In the genomic region with DNA sequence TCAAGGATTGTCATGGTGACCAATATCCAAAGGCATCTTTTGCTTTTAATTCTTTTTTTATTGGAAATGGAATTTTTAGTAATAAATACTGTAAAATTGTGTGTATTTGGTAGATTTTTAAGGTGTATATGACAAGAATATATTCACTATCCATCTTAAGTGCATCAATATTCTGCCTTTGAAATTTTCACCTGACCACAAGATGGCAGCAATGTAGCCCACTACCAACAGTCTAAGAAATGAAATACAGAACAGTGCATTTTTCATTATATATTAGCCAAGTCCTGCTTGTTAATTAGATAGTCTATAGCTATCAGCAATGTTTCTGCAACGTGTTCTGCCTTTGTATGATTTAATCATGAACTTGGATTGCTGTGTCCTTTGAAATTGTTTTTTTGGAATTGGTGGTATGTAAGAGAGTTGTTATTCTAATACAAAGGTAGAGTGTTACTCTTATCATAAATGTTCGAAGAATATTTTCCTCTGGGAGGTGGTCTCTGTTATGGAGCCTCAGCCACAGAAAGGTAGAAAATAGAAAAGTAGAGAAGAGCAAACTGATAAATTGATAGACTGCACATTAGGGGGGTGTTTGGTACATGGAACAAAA, we compare ENCODE assay signal across 8 cellular contexts. TPM values are rescaled to one million over a fixed set of nuclear protein-coding genes. Genes with fewer than 3 reads are reported as not detected.
A peak's percentile ranks its signal among the peaks of the same experiment; 100 is the strongest.
DNase-seq lines count a peak whose midpoint lies in the region; ATAC-seq, FAIRE-seq and TF ChIP-seq lines count a peak whose summit lies in the region.

No MANE protein-coding gene starts in this region.

- peak; percentile 8 for DNase-seq in NCI-H2227 (lab: John Stamatoyannopoulos, UW; ENCODE audit: unreplicated experiment)
- DNase-seq in NCI-H2227 treated with DMSO at 0.1 percent for 48 hours (lab: John Stamatoyannopoulos, UW): no peak
- DNase-seq in endothelial cell of umbilical vein (ENCODE audit: low read depth, low spot score): peak; percentile 66
- no peak for DNase-seq in osteoblast (ENCODE audit: insufficient read length, low spot score, missing footprints)
- DNase-seq in NCI-H345 (lab: John Stamatoyannopoulos, UW): no peak
- DNase-seq in posterior vena cava (ENCODE audit: low spot score): no peak

- peak; percentile 79 for FAIRE-seq in endothelial cell of umbilical vein (lab: Jason Lieb, UNC)

- peak; percentile 74 for ATAC-seq in GM21619 (IDR thresholded peaks at IDR 0.05; ENCODE audit: unreplicated experiment)

- H3K4me1 ChIP-seq in OCI-LY3 (ENCODE audit: low read length) (no peaks in the 10 kb centered on the region), endothelial cell of umbilical vein (ENCODE audit: control insufficient read depth, extremely low read depth, insufficient read depth, low read length) (peaks cover 20% of the 10 kb centered on the region), osteoblast (ENCODE audit: insufficient read depth, low read length) (peaks cover 4% of the 10 kb centered on the region)

- intact Hi-C loops in endothelial cell of umbilical vein (cut with micrococcal nuclease): loop anchor here (1.0 to 10.0 kb wide), 7 partner anchors 87 to 820 kb away; no protein-coding TSS in a partner anchor
- intact Hi-C loops in posterior vena cava (cut with DNase I): no loop called here

- H3K4me2 ChIP-seq in OCI-LY3 (ENCODE audit: low read length) (no peak overlapping the region), endothelial cell of umbilical vein (ENCODE audit: insufficient read depth, low read length) (no peak overlapping the region), osteoblast (ENCODE audit: insufficient read depth, low read length) (no peak overlapping the region)

- no peaks in the 10 kb centered on the region for H3K79me2 ChIP-seq in OCI-LY3 (ENCODE audit: low read length)
- no peaks in the 10 kb centered on the region for H3K79me2 ChIP-seq in endothelial cell of umbilical vein (ENCODE audit: control insufficient read depth, insufficient read depth, low read length)
- no peaks in the 10 kb centered on the region for H3K79me2 ChIP-seq in osteoblast (ENCODE audit: insufficient read depth, low read length)

- CTCF ChIA-PET in endothelial cell of umbilical vein (lab: Charles Lee): interaction anchor here (0.6 to 4.9 kb wide), 11 partner anchors 9 to 307 kb away, joined by 3 to 46 read pairs (median 4); no protein-coding TSS in a partner anchor

- no peaks in the 10 kb centered on the region for H3K36me3 ChIP-seq in OCI-LY3 (replicated peaks; ENCODE audit: low read depth, low read length)
- no peaks in the 10 kb centered on the region for H3K36me3 ChIP-seq in endothelial cell of umbilical vein (ENCODE audit: control insufficient read depth in 2 of 2, extremely low read depth in 1 of 2, insufficient read depth in 2 of 2, low read length in 2 of 2)
- H3K36me3 ChIP-seq in osteoblast (ENCODE audit: insufficient read depth, low read length): no peaks in the 10 kb centered on the region

- BruUV-seq in endothelial cell of umbilical vein (replicated peaks; lab: Mats Ljungman, UMichigan): no TSS peak

- no peaks in the 10 kb centered on the region for H3K9me1 ChIP-seq in endothelial cell of umbilical vein (replicated peaks; ENCODE audit: control insufficient read depth, extremely low read depth, insufficient read depth, low read length)

- peak; percentile 73 for TF ChIP-seq CTCF in OCI-LY3 (IDR thresholded peaks at IDR 0.05; ENCODE audit: low read depth, low read length)
- TF ChIP-seq CTCF in endothelial cell of umbilical vein (IDR thresholded peaks at IDR 0.05; ENCODE audit: extremely low read depth in 1 of 2, insufficient read depth in 1 of 2, low read depth in 1 of 2, low read length in 2 of 2): peak; percentile 44 to 45
- peak; percentile 65 for TF ChIP-seq CTCF in osteoblast (IDR thresholded peaks at IDR 0.05; ENCODE audit: extremely low read depth, low read depth, low read length)

- H3K9me3 ChIP-seq in OCI-LY3 (ENCODE audit: insufficient read depth, low read length): no peaks in the 10 kb centered on the region
- H3K9me3 ChIP-seq in endothelial cell of umbilical vein (replicated peaks; ENCODE audit: control insufficient read depth, insufficient read depth, low read length): no peaks in the 10 kb centered on the region
- H3K9me3 ChIP-seq in osteoblast (ENCODE audit: low read depth, low read length): no peaks in the 10 kb centered on the region

- dilution Hi-C loops in endothelial cell of umbilical vein (cut with MboI; ENCODE audit: extremely low pct_ligation_motif_present, low sequenced_read_pairs): no loop called here

- H3K27me3 ChIP-seq in OCI-LY3 (ENCODE audit: low read depth, low read length) (no peaks in the 10 kb centered on the region), endothelial cell of umbilical vein (ENCODE audit: control insufficient read depth in 2 of 2, insufficient read depth in 2 of 2, low read length in 2 of 2) (no peaks in the 10 kb centered on the region), osteoblast (ENCODE audit: insufficient read depth, low read length) (no peaks in the 10 kb centered on the region)

- TF ChIP-seq POLR2A in endothelial cell of umbilical vein (IDR thresholded peaks at IDR 0.05; ENCODE audit: low read depth, low read length): no peak

- H4K20me1 ChIP-seq in OCI-LY3 (ENCODE audit: insufficient read depth, low read length): no peaks in the 10 kb centered on the region
- no peaks in the 10 kb centered on the region for H4K20me1 ChIP-seq in endothelial cell of umbilical vein (replicated peaks; ENCODE audit: control insufficient read depth, extremely low read depth, insufficient read depth, low read length)
- H4K20me1 ChIP-seq in osteoblast (ENCODE audit: insufficient read depth, low read length): no peaks in the 10 kb centered on the region

- H3K4me3 ChIP-seq in OCI-LY3 (ENCODE audit: low read length) (no peak overlapping the region), endothelial cell of umbilical vein (replicated peaks in 1 of 3; ENCODE audit: insufficient read depth in 1 of 3, low read depth in 1 of 3, low read length in 3 of 3) (no peak overlapping the region), osteoblast (ENCODE audit: insufficient read depth, low read length) (no peak overlapping the region)

- H2AFZ ChIP-seq in OCI-LY3 (ENCODE audit: low read depth, low read length): no peak overlapping the region
- H2AFZ ChIP-seq in endothelial cell of umbilical vein (ENCODE audit: low read depth, low read length): no peak overlapping the region
- no peak overlapping the region for H2AFZ ChIP-seq in osteoblast (ENCODE audit: low read length)

- H3K27ac ChIP-seq in OCI-LY3 (ENCODE audit: low read length): no peak overlapping the region
- no peak overlapping the region for H3K27ac ChIP-seq in endothelial cell of umbilical vein (ENCODE audit: insufficient read depth, low read depth, low read length)
- H3K27ac ChIP-seq in osteoblast (ENCODE audit: low read depth, low read length): no peak overlapping the region

- POLR2A ChIA-PET in endothelial cell of umbilical vein (lab: Charles Lee): no interaction called here

- H3K9ac ChIP-seq in OCI-LY3 (ENCODE audit: low read length) (no peak overlapping the region), endothelial cell of umbilical vein (replicated peaks; ENCODE audit: extremely low read depth, insufficient read depth, low read length) (no peak overlapping the region)

TF ChIP-seq in endothelial cell of umbilical vein, 7 proteins besides CTCF, POLR2A, EP300 and RAD21:
- no peak for TF ChIP-seq MYC (IDR thresholded peaks at IDR 0.05; ENCODE audit: low read depth, low read length)
- no peak for TF ChIP-seq FOS (IDR thresholded peaks at IDR 0.05; ENCODE audit: borderline replicate concordance, insufficient read depth, low read length)
- no peak for TF ChIP-seq POLR2AphosphoS5 (IDR thresholded peaks at IDR 0.05; ENCODE audit: insufficient read depth, low read depth, low read length)

RNA-seq across cellular contexts. Expression of gene HPGDS, which starts 38.2 kb away (rescaled TPM):
- total RNA-seq in endothelial cell of umbilical vein (not detected in 2 replicates), osteoblast (not detected in 2 replicates), posterior vena cava (1 to 10 TPM; 2.5 to 7.5 TPM)
- polyA plus RNA-seq in endothelial cell of umbilical vein: 0.06 TPM in 1 of 2 replicates, not detected in the other
- polyA plus RNA-seq in endothelial cell of umbilical vein (2011; cell fraction: cytosol; rRNA removed): not detected in 2 replicates
- polyA plus RNA-seq in endothelial cell of umbilical vein (2011; cell fraction: nucleus; rRNA removed): 0.13 TPM in 1 of 2 replicates, not detected in the other
- polyA plus RNA-seq in endothelial cell of umbilical vein (2012): not detected in 2 replicates
- not detected in 2 replicates for polyA minus RNA-seq in endothelial cell of umbilical vein
- not detected for polyA minus RNA-seq in endothelial cell of umbilical vein (2011; cell fraction: cytosol; rRNA and poly(A)+ RNA removed)
- not detected in 2 replicates for polyA minus RNA-seq in endothelial cell of umbilical vein (2011; cell fraction: nucleus; rRNA and poly(A)+ RNA removed)

Comparison
In these comparisons a context has a peak if more than half of its experiments do, and no peak if none do; other contexts are left out.
1. DNase-seq: peak in NCI-H2227 (single experiment) and endothelial cell of umbilical vein (single experiment); none in NCI-H2227 treated with DMSO at 0.1 percent for 48 hours (single experiment), osteoblast (single experiment), NCI-H345 (single experiment) and posterior vena cava (single experiment).
2. Peak in every context shown above with its lines, with median percentiles within 50 percentile points of each other: CTCF ChIP-seq.